ENCODE assay signal across 20 cellular contexts in genomic region chr15:58716027-58716426, GRCh38.
"Had no signal": no experiment of that assay in that cellular context is flagged by ENCODE, and none has a peak within 500 bp of the region (broad histone marks: within the 10 kb centered on the region; RNA-seq: fewer than 3 reads in every experiment).

No MANE protein-coding gene starts in this region.

- H3K4me1 Mint-ChIP-seq: mesothelial cell of epicardium, nephron had no signal

- H3K27ac Mint-ChIP-seq: nephron, type B pancreatic cell had no signal

- H3K27ac ChIP-seq: epithelial cell of prostate, esophagus muscularis mucosa, gastroesophageal sphincter, neutrophil, right atrium auricular region, sigmoid colon, skin epidermis, stomach had no signal

- H3K4me3 Mint-ChIP-seq: mesothelial cell of epicardium, nephron, type B pancreatic cell had no signal

- ATAC-seq: gastroesophageal sphincter, left lobe of liver had no signal

- H3K4me3 ChIP-seq: esophagus muscularis mucosa, gastroesophageal sphincter, right atrium auricular region, sigmoid colon, skin epidermis, stomach had no signal

- FAIRE-seq: urothelium cell line had no signal

- H3K9me3 Mint-ChIP-seq: mesothelial cell of epicardium, nephron, type B pancreatic cell had no signal

- H3K9me3 ChIP-seq: esophagus muscularis mucosa, gastroesophageal sphincter, neutrophil, right atrium auricular region, sigmoid colon, stomach had no signal

- H3K27me3 ChIP-seq: esophagus muscularis mucosa, gastroesophageal sphincter, neutrophil, right atrium auricular region, sigmoid colon, stomach had no signal

- H3K4me1 ChIP-seq: sigmoid colon had no signal

- DNase-seq: effector memory CD4-positive, alpha-beta T cell; glutamatergic neuron; islet precursor cell; sigmoid colon; stimulated activated CD4-positive, alpha-beta T cell treated with anti-CD3 and anti-CD28 coated beads, Interleukin-2, amount 100 ng/mL, for 24 hours; stimulated activated CD4-positive, alpha-beta T cell treated with anti-CD3 and anti-CD28 coated beads, Interleukin-4, amount 100 ng/mL, for 4 hours; stimulated activated naive CD4-positive, alpha-beta T cell; stomach; substantia nigra had no signal

- H3K27me3 Mint-ChIP-seq: type B pancreatic cell had no signal
